ENCODE assay signal across 1 cellular context in the genomic region with DNA sequence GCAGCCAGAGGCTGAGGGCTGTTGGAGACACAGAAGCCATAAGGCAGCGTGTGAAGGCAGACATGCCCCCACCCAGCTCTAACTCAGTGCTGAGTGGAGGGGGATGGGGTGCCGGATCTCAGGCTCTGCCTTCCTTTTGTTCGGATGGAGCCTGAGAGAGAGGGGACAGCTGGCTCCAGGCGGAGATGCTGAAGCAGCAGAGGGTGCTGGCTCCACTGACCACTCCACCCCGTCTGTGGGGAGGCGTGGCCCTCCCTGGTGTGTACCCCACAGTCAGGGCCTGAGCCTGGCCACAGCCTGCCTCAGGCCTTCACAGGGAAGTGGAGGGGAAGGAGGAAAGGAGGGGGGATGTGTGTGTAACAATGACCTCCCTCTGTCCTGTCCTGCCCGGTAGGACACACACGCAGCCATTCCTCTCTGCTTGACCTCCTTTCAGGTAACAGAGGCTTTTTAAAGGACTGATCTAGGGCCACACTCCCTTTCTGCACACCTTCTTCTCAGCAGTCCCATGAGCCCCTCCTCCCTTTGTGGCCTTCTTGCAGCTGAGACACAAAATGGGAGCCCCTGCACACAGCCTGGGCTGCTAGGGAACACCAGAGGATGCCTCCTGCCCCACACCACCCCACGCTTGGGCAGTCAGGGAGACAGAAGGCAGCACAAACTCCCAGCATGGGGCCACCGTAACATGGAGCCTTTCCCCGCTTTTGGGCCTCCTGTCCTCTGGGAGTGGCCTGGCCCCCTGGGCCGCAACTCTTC.
TF ChIP-seq lines count a peak whose summit lies in the region.

No MANE protein-coding gene starts in this region.

TF ChIP-seq in neural cell, 6 proteins besides CTCF, POLR2A, EP300 and RAD21:
- TF ChIP-seq POLR2AphosphoS5 (IDR thresholded peaks at IDR 0.05) (no peak), MXI1 (conservative IDR thresholded peaks at IDR 0.05; ENCODE audit: poor library complexity, severe bottlenecking) (no peak), EZH2 (IDR thresholded peaks at IDR 0.05; ENCODE audit: borderline replicate concordance, insufficient read depth, low read length, poor library complexity, severe bottlenecking) (no peak), SMC3 (conservative IDR thresholded peaks at IDR 0.05; ENCODE audit: poor library complexity) (no peak), TAF1 (IDR thresholded peaks at IDR 0.05; ENCODE audit: low read depth) (no peak)
- TF ChIP-seq, protein P1, sequence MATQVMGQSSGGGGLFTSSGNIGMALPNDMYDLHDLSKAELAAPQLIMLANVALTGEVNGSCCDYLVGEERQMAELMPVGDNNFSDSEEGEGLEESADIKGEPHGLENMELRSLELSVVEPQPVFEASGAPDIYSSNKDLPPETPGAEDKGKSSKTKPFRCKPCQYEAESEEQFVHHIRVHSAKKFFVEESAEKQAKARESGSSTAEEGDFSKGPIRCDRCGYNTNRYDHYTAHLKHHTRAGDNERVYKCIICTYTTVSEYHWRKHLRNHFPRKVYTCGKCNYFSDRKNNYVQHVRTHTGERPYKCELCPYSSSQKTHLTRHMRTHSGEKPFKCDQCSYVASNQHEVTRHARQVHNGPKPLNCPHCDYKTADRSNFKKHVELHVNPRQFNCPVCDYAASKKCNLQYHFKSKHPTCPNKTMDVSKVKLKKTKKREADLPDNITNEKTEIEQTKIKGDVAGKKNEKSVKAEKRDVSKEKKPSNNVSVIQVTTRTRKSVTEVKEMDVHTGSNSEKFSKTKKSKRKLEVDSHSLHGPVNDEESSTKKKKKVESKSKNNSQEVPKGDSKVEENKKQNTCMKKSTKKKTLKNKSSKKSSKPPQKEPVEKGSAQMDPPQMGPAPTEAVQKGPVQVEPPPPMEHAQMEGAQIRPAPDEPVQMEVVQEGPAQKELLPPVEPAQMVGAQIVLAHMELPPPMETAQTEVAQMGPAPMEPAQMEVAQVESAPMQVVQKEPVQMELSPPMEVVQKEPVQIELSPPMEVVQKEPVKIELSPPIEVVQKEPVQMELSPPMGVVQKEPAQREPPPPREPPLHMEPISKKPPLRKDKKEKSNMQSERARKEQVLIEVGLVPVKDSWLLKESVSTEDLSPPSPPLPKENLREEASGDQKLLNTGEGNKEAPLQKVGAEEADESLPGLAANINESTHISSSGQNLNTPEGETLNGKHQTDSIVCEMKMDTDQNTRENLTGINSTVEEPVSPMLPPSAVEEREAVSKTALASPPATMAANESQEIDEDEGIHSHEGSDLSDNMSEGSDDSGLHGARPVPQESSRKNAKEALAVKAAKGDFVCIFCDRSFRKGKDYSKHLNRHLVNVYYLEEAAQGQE (IDR thresholded peaks at IDR 0.05; ENCODE audit: borderline replicate concordance): no peak
TF ChIP-seq in neural cell: peak in this region for 0.
